ENCODE assay signal across 35 cellular contexts in the genomic region with DNA sequence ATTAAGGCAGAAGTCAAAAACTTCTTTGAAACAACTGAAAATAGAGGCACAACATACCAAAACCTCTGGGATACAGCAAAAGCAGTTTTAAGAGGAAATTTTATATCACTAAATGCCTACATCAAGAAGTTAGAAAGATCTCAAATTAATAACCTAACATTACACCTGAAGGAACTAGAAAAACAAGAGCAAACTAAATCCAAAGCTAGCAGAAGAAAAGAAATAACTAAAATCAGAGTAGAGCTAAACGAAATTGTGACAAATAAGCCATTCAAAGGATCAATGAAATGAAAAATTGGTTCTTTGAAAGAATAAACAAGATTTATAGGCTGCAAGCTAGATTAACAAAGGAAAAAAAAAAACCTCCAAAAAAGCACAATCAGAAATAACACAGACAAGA.
"Had no signal": no experiment of that assay in that cellular context is flagged by ENCODE, and none has a peak within 500 bp of the region (broad histone marks: within the 10 kb centered on the region; RNA-seq: fewer than 3 reads in every experiment).

No MANE protein-coding gene starts in this region.

- H3K4me3 ChIP-seq: MG63 had no signal

- DNase-seq: Karpas-422, Kasumi-1, MG63, MM.1S, MV-4-11, NCI-H1048, NCI-H1092, NCI-H1092 treated with DMSO at 0.1 percent for 48 hours, NCI-H1105, NCI-H1105 treated with DMSO at 0.1 percent for 48 hours, NCI-H1417, NCI-H1417 treated with DMSO at 0.1 percent for 48 hours, NCI-H1436, NCI-H1436 treated with DMSO at 0.1 percent for 48 hours, NCI-H146, NCI-H1694, NCI-H1694 treated with DMSO at 0.1 percent for 48 hours, NCI-H187, NCI-H187 treated with DMSO at 0.1 percent for 48 hours, NCI-H1930, NCI-H2029, NCI-H2029 treated with DMSO at 0.1 percent for 48 hours, NCI-H2081, NCI-H2081 treated with DMSO at 0.1 percent for 48 hours, NCI-H2107, NCI-H2171, NCI-H2171 treated with DMSO at 0.1 percent for 48 hours, NCI-H2227 treated with DMSO at 0.1 percent for 48 hours, NCI-H226, NCI-H345, NCI-H446, NCI-H446 treated with DMSO at 0.1 percent for 48 hours, NCI-H510A, NCI-H510A treated with DMSO at 0.1 percent for 48 hours, NCI-H524 had no signal

- H3K36me3 ChIP-seq: MG63 had no signal

- H3K9me3 ChIP-seq: MG63 had no signal
